ENCODE assay signal across 17 cellular contexts in the genomic region with DNA sequence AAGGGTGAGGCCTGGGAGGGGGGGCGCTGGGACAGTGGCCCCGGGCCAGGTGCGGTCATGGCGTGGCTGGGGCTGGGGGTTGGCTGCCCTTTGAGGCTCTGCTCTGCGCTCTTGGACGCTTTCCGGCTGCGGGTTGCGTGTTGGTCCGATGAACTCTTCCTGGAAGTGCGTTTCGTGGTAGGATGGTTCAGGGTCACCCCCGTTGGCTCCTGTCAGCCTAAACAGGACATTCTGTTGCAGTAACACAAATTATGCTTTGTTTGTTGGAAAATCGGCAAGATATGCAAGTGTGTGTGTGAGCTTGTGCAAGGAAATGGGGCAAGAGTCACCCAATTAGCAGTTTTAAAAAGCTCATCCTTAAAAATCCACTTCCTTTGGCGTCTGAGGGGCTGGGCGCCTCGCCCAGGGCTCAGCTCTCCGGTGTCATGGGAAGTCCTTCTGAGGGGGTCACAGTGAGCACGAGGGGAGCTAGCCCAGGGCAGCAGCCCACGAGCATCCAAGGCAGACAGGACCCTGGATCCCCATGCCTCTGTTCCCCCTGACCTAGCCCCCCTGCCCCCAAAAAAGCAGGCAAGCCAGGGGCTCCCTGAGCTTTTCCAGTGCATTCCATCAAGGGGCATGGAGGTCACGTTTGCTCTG. TPM values are rescaled to one million over a fixed set of nuclear protein-coding genes. Genes with fewer than 3 reads are reported as not detected.
DNase-seq lines count a peak whose midpoint lies in the region; ATAC-seq and TF ChIP-seq lines count a peak whose summit lies in the region.
"Had no signal": no experiment of that assay in that cellular context is flagged by ENCODE, and none has a peak within 500 bp of the region (broad histone marks: within the 10 kb centered on the region; RNA-seq: fewer than 3 reads in every experiment).

No MANE protein-coding gene starts in this region.

- no peaks in the 10 kb centered on the region for H4K20me1 ChIP-seq in OCI-LY1 (ENCODE audit: insufficient read depth, low read length)

- H3K4me3 ChIP-seq in OCI-LY1 (ENCODE audit: low read depth, low read length, poor library complexity, severe bottlenecking) (no peak overlapping the region), lower lobe of right lung (no peak overlapping the region), subcutaneous abdominal adipose tissue (ENCODE audit: low read depth in 1 of 5, low read length in 5 of 5) (no peak overlapping the region)
- H3K4me3 ChIP-seq: cardiac muscle cell, stomach had no signal

- no peaks in the 10 kb centered on the region for H3F3A ChIP-seq in OCI-LY1 (ENCODE audit: insufficient read depth, low read length)

- no peak for TF ChIP-seq CTCF in OCI-LY1 (IDR thresholded peaks at IDR 0.05; ENCODE audit: low read length)
- no peak for TF ChIP-seq CTCF in lower lobe of right lung (IDR thresholded peaks at IDR 0.05)

- peak overlapping the region; percentile 8 for H3K27ac Mint-ChIP-seq in activated naive CD8-positive, alpha-beta T cell treated with anti-CD3 and anti-CD28 coated beads, Interleukin-2, amount 50 U/mL, for 24 hours
- H3K27ac Mint-ChIP-seq: progenitor cell of endocrine pancreas had no signal

- H3K4me1 ChIP-seq in OCI-LY1 (ENCODE audit: insufficient read depth, low read length, severe bottlenecking) (peaks cover 52% of the 10 kb centered on the region), lower lobe of right lung (peaks cover 7% of the 10 kb centered on the region), subcutaneous abdominal adipose tissue (ENCODE audit: control insufficient read depth in 5 of 5, insufficient read depth in 5 of 5, low read length in 5 of 5) (peaks cover 11 to 45% (median 33%) of the 10 kb centered on the region in 5 donors)

- H3K27ac ChIP-seq in OCI-LY1 (ENCODE audit: low read depth, low read length, poor library complexity, severe bottlenecking) (peak overlapping the region; percentile 97), lower lobe of right lung (no peak overlapping the region), subcutaneous abdominal adipose tissue (ENCODE audit: low read depth, low read length) (peak overlapping the region; percentile 27)

- no peak overlapping the region for H2AFZ ChIP-seq in OCI-LY1 (ENCODE audit: low read length)

- peaks cover 21% of the 10 kb centered on the region for H3K4me1 Mint-ChIP-seq in activated naive CD8-positive, alpha-beta T cell treated with anti-CD3 and anti-CD28 coated beads, Interleukin-2, amount 50 U/mL, for 24 hours

- peak overlapping the region; percentile 21; the same call in 1 of the 2 replicates for H3K4me2 ChIP-seq in OCI-LY1 (ENCODE audit: low read length)

- H3K9me3 ChIP-seq in OCI-LY1 (ENCODE audit: low read length) (no peaks in the 10 kb centered on the region), lower lobe of right lung (no peaks in the 10 kb centered on the region), subcutaneous abdominal adipose tissue (ENCODE audit: control insufficient read depth in 5 of 5, low read length in 5 of 5) (no peaks in the 10 kb centered on the region)
- H3K9me3 ChIP-seq: stomach had no signal

- peaks cover 3% of the 10 kb centered on the region for H3K36me3 Mint-ChIP-seq in activated naive CD8-positive, alpha-beta T cell treated with anti-CD3 and anti-CD28 coated beads, Interleukin-2, amount 50 U/mL, for 24 hours (ENCODE audit: low read depth)

- H3K36me3 ChIP-seq in OCI-LY1 (ENCODE audit: insufficient read depth, low read length) = no peaks in the 10 kb centered on the region
- H3K36me3 ChIP-seq in lower lobe of right lung = no peaks in the 10 kb centered on the region
- H3K36me3 ChIP-seq in subcutaneous abdominal adipose tissue (ENCODE audit: control insufficient read depth in 5 of 5, insufficient read depth in 5 of 5, low read length in 5 of 5) = no peaks in the 10 kb centered on the region
- H3K36me3 ChIP-seq: cardiac muscle cell, stomach had no signal

- H3K9ac ChIP-seq in OCI-LY1 (ENCODE audit: low read length) (peak overlapping the region; percentile 32; the same call in 1 of the 2 replicates), subcutaneous abdominal adipose tissue (ENCODE audit: low read length in 5 of 5) (peak overlapping the region in 1 of 5 donors; percentile 47)

- no peak for DNase-seq in activated naive CD8-positive, alpha-beta T cell treated with anti-CD3 and anti-CD28 coated beads, Interleukin-2, amount 50 U/mL, for 24 hours
- DNase-seq in lower lobe of right lung (peak; percentile 38), OCI-M2 (lab: John Stamatoyannopoulos, UW; ENCODE audit: unreplicated experiment) (no peak), NCI-H510A treated with DMSO at 0.1 percent for 48 hours (lab: John Stamatoyannopoulos, UW) (no peak), Ammon's horn (ENCODE audit: low spot score) (no peak)
- DNase-seq: COR-L47; NCI-H1105; NCI-H345; OCI-M1; stimulated activated CD4-positive, alpha-beta T cell treated with anti-CD3 and anti-CD28 coated beads, Interleukin-4, amount 100 ng/mL, for 4 hours; stomach had no signal

- H3K9me3 Mint-ChIP-seq in activated naive CD8-positive, alpha-beta T cell treated with anti-CD3 and anti-CD28 coated beads, Interleukin-2, amount 50 U/mL, for 24 hours = peaks cover 7% of the 10 kb centered on the region
- H3K9me3 Mint-ChIP-seq: activated T-helper 17 cell treated with anti-CD3 and anti-CD28 coated beads, Interleukin-2, amount 50 U/mL, for 72 hours had no signal

- H3K27me3 Mint-ChIP-seq in activated naive CD8-positive, alpha-beta T cell treated with anti-CD3 and anti-CD28 coated beads, Interleukin-2, amount 50 U/mL, for 24 hours = peaks cover 3% of the 10 kb centered on the region

- H3K9me2 ChIP-seq in OCI-LY1 (ENCODE audit: low read depth, low read length) = no peaks in the 10 kb centered on the region

- H3K4me3 Mint-ChIP-seq in activated naive CD8-positive, alpha-beta T cell treated with anti-CD3 and anti-CD28 coated beads, Interleukin-2, amount 50 U/mL, for 24 hours = no peak overlapping the region
- H3K4me3 Mint-ChIP-seq: activated T-helper 17 cell treated with anti-CD3 and anti-CD28 coated beads, Interleukin-2, amount 50 U/mL, for 72 hours had no signal

- intact Hi-C loops in lower lobe of right lung (cut with DNase I) = no loop called here

- H3K27me3 ChIP-seq in OCI-LY1 (ENCODE audit: insufficient read depth, low read length) (no peaks in the 10 kb centered on the region), lower lobe of right lung (ENCODE audit: low read depth) (peaks cover 12% of the 10 kb centered on the region), subcutaneous abdominal adipose tissue (ENCODE audit: control insufficient read depth in 5 of 5, insufficient read depth in 4 of 5, low read length in 5 of 5) (peaks cover 0 to 2% (median 0%) of the 10 kb centered on the region in 5 donors)
- H3K27me3 ChIP-seq: cardiac muscle cell had no signal

- no peak for ATAC-seq in activated naive CD8-positive, alpha-beta T cell treated with anti-CD3 and anti-CD28 coated beads, Interleukin-2, amount 50 U/mL, for 24 hours
- ATAC-seq in lower lobe of right lung = peak; percentile 24 to 25

- no peaks in the 10 kb centered on the region for H3K79me2 ChIP-seq in OCI-LY1 (ENCODE audit: insufficient read depth, low read length)

RNA-seq across cellular contexts. Expression of a gene that starts 22.2 kb away (rescaled TPM):
- 248 TPM for total RNA-seq in lower lobe of right lung
- total RNA-seq: cardiac muscle cell, lung microvascular endothelial cell, stomach had no signal

RNA-seq across cellular contexts. Expression of a gene that starts 50.7 kb away (rescaled TPM):
- 22.6 TPM for total RNA-seq in lower lobe of right lung
